16 cellular contexts compared by ENCODE assay signal in the genomic region with DNA sequence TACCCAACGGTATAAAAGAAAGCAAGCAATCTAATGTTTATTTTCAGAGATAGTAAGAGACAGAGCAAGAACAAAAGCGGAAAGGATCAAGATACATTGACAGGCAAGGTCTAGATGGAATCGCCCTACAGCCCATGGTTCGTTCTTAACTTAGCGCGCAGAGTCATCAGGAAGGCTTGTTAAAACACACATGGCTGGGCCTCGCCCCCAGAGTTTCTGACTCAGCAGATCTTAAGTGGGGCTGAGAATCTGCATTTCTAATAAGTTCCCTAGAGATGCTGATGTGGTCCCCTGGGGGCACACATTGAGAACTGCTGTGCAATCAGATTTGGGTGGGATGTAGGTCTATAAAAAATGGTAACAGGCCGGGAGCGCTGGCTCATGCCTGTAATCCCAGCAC. TPM values are rescaled to one million over a fixed set of nuclear protein-coding genes. Genes with fewer than 3 reads are reported as not detected.
"Had no signal": no experiment of that assay in that cellular context is flagged by ENCODE, and none has a peak within 500 bp of the region (broad histone marks: within the 10 kb centered on the region; RNA-seq: fewer than 3 reads in every experiment).

No MANE protein-coding gene starts in this region.

- H3K9me3 ChIP-seq: heart right ventricle, spleen, transverse colon had no signal

- H3K4me3 Mint-ChIP-seq: activated CD4-positive, alpha-beta memory T cell treated with anti-CD3 and anti-CD28 coated beads, Interleukin-2, amount 10 ng/mL, durations not matched to agents 7 days and 5 days; activated T-cell treated with anti-CD3 and anti-CD28 coated beads, Interleukin-2, amount 50 U/mL, for 72 hours; mesothelial cell of epicardium; stimulated activated memory B cell treated with anti-CD40 and anti-IgM and Interleukin-4, amounts not matched to agents 10 μg/mL and 1 μg/mL and 100 μg/mL, for 72 hours had no signal

- DNase-seq: activated CD4-positive, alpha-beta memory T cell treated with anti-CD3 and anti-CD28 coated beads, Interleukin-2, amount 10 ng/mL, durations not matched to agents 7 days and 5 days; activated CD4-positive, CD25-positive, alpha-beta regulatory T cell treated with anti-CD3 and anti-CD28 coated beads, Interleukin-2, amount 50 U/mL, for 72 hours; activated CD8-positive, alpha-beta memory T cell treated with anti-CD3 and anti-CD28 coated beads, Interleukin-2, amount 50 U/mL, for 4 hours; activated T-cell treated with anti-CD3 and anti-CD28 coated beads, Interleukin-2, amount 50 U/mL, for 72 hours; foreskin keratinocyte; heart right ventricle; naive thymus-derived CD8-positive, alpha-beta T cell; right cardiac atrium; spleen; stimulated activated CD4-positive, alpha-beta T cell treated with anti-CD3 and anti-CD28 coated beads, Interleukin-1b, Interleukin-23, amount 100 ng/mL, for 48 hours; transverse colon had no signal

- H3K4me1 Mint-ChIP-seq: activated CD4-positive, alpha-beta memory T cell treated with anti-CD3 and anti-CD28 coated beads, Interleukin-2, amount 10 ng/mL, durations not matched to agents 7 days and 5 days; stimulated activated memory B cell treated with anti-CD40 and anti-IgM and Interleukin-4, amounts not matched to agents 10 μg/mL and 1 μg/mL and 100 μg/mL, for 72 hours had no signal

- H3K4me3 ChIP-seq: cardiac muscle cell, heart right ventricle, spleen, transverse colon had no signal

- H3K9me3 Mint-ChIP-seq: activated CD4-positive, alpha-beta memory T cell treated with anti-CD3 and anti-CD28 coated beads, Interleukin-2, amount 10 ng/mL, durations not matched to agents 7 days and 5 days; activated T-cell treated with anti-CD3 and anti-CD28 coated beads, Interleukin-2, amount 50 U/mL, for 72 hours; mesothelial cell of epicardium; naive thymus-derived CD8-positive, alpha-beta T cell; stimulated activated memory B cell treated with anti-CD40 and anti-IgM and Interleukin-4, amounts not matched to agents 10 μg/mL and 1 μg/mL and 100 μg/mL, for 72 hours had no signal

- FAIRE-seq: colon had no signal

- ATAC-seq: activated T-cell treated with anti-CD3 and anti-CD28 coated beads, Interleukin-2, amount 50 U/mL, for 72 hours; foreskin keratinocyte; heart right ventricle; naive thymus-derived CD8-positive, alpha-beta T cell; right cardiac atrium; stimulated activated memory B cell treated with anti-CD40 and anti-IgM and Interleukin-4, amounts not matched to agents 10 μg/mL and 1 μg/mL and 100 μg/mL, for 72 hours had no signal

- H3K4me1 ChIP-seq: foreskin keratinocyte, spleen had no signal

- H3K27me3 Mint-ChIP-seq: activated CD4-positive, alpha-beta memory T cell treated with anti-CD3 and anti-CD28 coated beads, Interleukin-2, amount 10 ng/mL, durations not matched to agents 7 days and 5 days; naive thymus-derived CD8-positive, alpha-beta T cell; stimulated activated memory B cell treated with anti-CD40 and anti-IgM and Interleukin-4, amounts not matched to agents 10 μg/mL and 1 μg/mL and 100 μg/mL, for 72 hours had no signal

- H3K27ac Mint-ChIP-seq: activated CD4-positive, alpha-beta memory T cell treated with anti-CD3 and anti-CD28 coated beads, Interleukin-2, amount 10 ng/mL, durations not matched to agents 7 days and 5 days; activated T-cell treated with anti-CD3 and anti-CD28 coated beads, Interleukin-2, amount 50 U/mL, for 72 hours; mesothelial cell of epicardium; stimulated activated memory B cell treated with anti-CD40 and anti-IgM and Interleukin-4, amounts not matched to agents 10 μg/mL and 1 μg/mL and 100 μg/mL, for 72 hours had no signal

- H3K27me3 ChIP-seq: cardiac muscle cell, foreskin keratinocyte, heart right ventricle, spleen, transverse colon had no signal

- H3K27ac ChIP-seq: cardiac muscle cell, foreskin keratinocyte, heart right ventricle, spleen, transverse colon had no signal

RNA-seq across cellular contexts. Expression of a gene that starts 35.8 kb away (rescaled TPM):
- total RNA-seq: foreskin keratinocyte, posterior vena cava had no signal
- polyA plus RNA-seq: cardiac muscle cell, foreskin keratinocyte had no signal
